In the genomic region with DNA sequence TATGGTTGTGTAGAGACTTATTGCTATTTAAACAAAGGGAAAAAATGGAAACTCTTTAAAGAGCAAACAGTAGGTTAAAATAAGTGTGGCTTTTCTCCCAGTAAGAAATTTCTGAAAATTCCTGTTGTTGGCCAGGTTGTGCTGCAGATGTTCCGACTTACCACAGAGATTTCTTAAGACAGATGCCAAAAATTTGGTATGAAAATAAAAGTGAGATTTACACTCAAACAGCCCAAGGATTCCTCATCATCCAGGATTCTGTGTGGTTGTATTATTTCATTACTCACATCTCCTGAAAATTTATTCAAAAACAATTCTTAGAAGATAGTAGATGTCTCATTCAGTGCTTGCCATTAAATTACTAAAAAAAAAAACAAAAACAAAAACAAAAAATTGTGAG, we compare ENCODE assay signal across 21 cellular contexts.
"Had no signal": no experiment of that assay in that cellular context is flagged by ENCODE, and none has a peak within 500 bp of the region (broad histone marks: within the 10 kb centered on the region; RNA-seq: fewer than 3 reads in every experiment).

No MANE protein-coding gene starts in this region.

- H3K36me3 Mint-ChIP-seq: activated naive CD4-positive, alpha-beta T cell treated with anti-CD3 and anti-CD28 coated beads, Interleukin-2, amount 10 ng/mL, durations not matched to agents 7 days and 5 days had no signal

- DNase-seq: activated CD4-positive, alpha-beta T cell treated with anti-CD3 and anti-CD28 coated beads for 1 hour; activated CD8-positive, alpha-beta memory T cell treated with anti-CD3 and anti-CD28 coated beads for 24 hours; activated CD8-positive, alpha-beta memory T cell treated with anti-CD3 and anti-CD28 coated beads, Interleukin-2, amount 50 U/mL, for 48 hours; activated effector memory CD4-positive, alpha-beta T cell treated with Interleukin-2 at 50 U/mL for 16 hours; activated naive CD4-positive, alpha-beta T cell treated with anti-CD3 and anti-CD28 coated beads, Interleukin-2, amount 10 ng/mL, durations not matched to agents 7 days and 5 days; activated T-cell treated with anti-CD3 and anti-CD28 coated beads, Interleukin-2, amount 50 U/mL, for 48 hours; colonic mucosa; gastrocnemius medialis; head of caudate nucleus; kidney; left lung; mammary epithelial cell; nephron progenitor cell; nucleus accumbens; posterior cingulate gyrus; stimulated activated naive CD8-positive, alpha-beta T cell treated with anti-CD3 and anti-CD28 coated beads, Interleukin-15, amount 100 ng/mL, for 72 hours; SW 1271; T-helper 2 cell; trophoblast cell; WERI-Rb-1 had no signal

- ATAC-seq: left lung; stimulated activated naive CD8-positive, alpha-beta T cell treated with anti-CD3 and anti-CD28 coated beads, Interleukin-15, amount 100 ng/mL, for 72 hours had no signal

- H3K4me1 Mint-ChIP-seq: activated naive CD4-positive, alpha-beta T cell treated with anti-CD3 and anti-CD28 coated beads, Interleukin-2, amount 10 ng/mL, durations not matched to agents 7 days and 5 days; stimulated activated naive CD8-positive, alpha-beta T cell treated with anti-CD3 and anti-CD28 coated beads, Interleukin-15, amount 100 ng/mL, for 72 hours had no signal

- H3K27ac ChIP-seq: colonic mucosa, gastrocnemius medialis, left lung, suprapubic skin, WERI-Rb-1 had no signal

- H3K9me3 Mint-ChIP-seq: activated naive CD4-positive, alpha-beta T cell treated with anti-CD3 and anti-CD28 coated beads, Interleukin-2, amount 10 ng/mL, durations not matched to agents 7 days and 5 days; stimulated activated naive CD8-positive, alpha-beta T cell treated with anti-CD3 and anti-CD28 coated beads, Interleukin-15, amount 100 ng/mL, for 72 hours had no signal

- H3K4me3 Mint-ChIP-seq: activated naive CD4-positive, alpha-beta T cell treated with anti-CD3 and anti-CD28 coated beads, Interleukin-2, amount 10 ng/mL, durations not matched to agents 7 days and 5 days; nephron progenitor cell; stimulated activated naive CD8-positive, alpha-beta T cell treated with anti-CD3 and anti-CD28 coated beads, Interleukin-15, amount 100 ng/mL, for 72 hours had no signal

- H3K9me3 ChIP-seq: colonic mucosa, gastrocnemius medialis, left lung, suprapubic skin had no signal

- H3K4me3 ChIP-seq: colonic mucosa, gastrocnemius medialis, left lung, suprapubic skin had no signal

- H3K4me1 ChIP-seq: colonic mucosa, gastrocnemius medialis, left lung, suprapubic skin had no signal

- H3K36me3 ChIP-seq: colonic mucosa, gastrocnemius medialis, left lung, suprapubic skin, WERI-Rb-1 had no signal

- H3K27ac Mint-ChIP-seq: activated naive CD4-positive, alpha-beta T cell treated with anti-CD3 and anti-CD28 coated beads, Interleukin-2, amount 10 ng/mL, durations not matched to agents 7 days and 5 days had no signal

- H3K27me3 Mint-ChIP-seq: activated naive CD4-positive, alpha-beta T cell treated with anti-CD3 and anti-CD28 coated beads, Interleukin-2, amount 10 ng/mL, durations not matched to agents 7 days and 5 days; stimulated activated naive CD8-positive, alpha-beta T cell treated with anti-CD3 and anti-CD28 coated beads, Interleukin-15, amount 100 ng/mL, for 72 hours had no signal

- H3K27me3 ChIP-seq: colonic mucosa, gastrocnemius medialis, left lung, suprapubic skin had no signal
